38 cellular contexts compared by ENCODE assay signal in genomic region chr20:52840041-52840440, GRCh38.
"Had no signal": no experiment of that assay in that cellular context is flagged by ENCODE, and none has a peak within 500 bp of the region (broad histone marks: within the 10 kb centered on the region; RNA-seq: fewer than 3 reads in every experiment).

No MANE protein-coding gene starts in this region.

- H3K9me3 ChIP-seq: ascending aorta had no signal

- H3K36me3 Mint-ChIP-seq: activated CD8-positive, alpha-beta memory T cell treated with anti-CD3 and anti-CD28 coated beads, Interleukin-2, amount 10 ng/mL, durations not matched to agents 7 days and 5 days; activated naive CD4-positive, alpha-beta T cell treated with anti-CD3 and anti-CD28 coated beads, Interleukin-2, amount 10 ng/mL, durations not matched to agents 7 days and 5 days; activated naive CD4-positive, alpha-beta T cell treated with anti-CD3 and anti-CD28 coated beads, Interleukin-2, amount 50 U/mL, for 24 hours; activated naive CD8-positive, alpha-beta T cell; activated naive CD8-positive, alpha-beta T cell treated with anti-CD3 and anti-CD28 coated beads, Interleukin-2, amount 10 ng/mL, durations not matched to agents 7 days and 5 days; brain; WTC11 had no signal

- H3K4me1 ChIP-seq: ascending aorta had no signal

- H3K4me1 Mint-ChIP-seq: activated CD4-positive, alpha-beta memory T cell treated with anti-CD3 and anti-CD28 coated beads, Interleukin-2, amount 10 ng/mL, durations not matched to agents 7 days and 5 days; activated CD4-positive, alpha-beta T cell treated with anti-CD3 and anti-CD28 coated beads for 36 hours; activated CD4-positive, alpha-beta T cell treated with anti-CD3 and anti-CD28 coated beads, Interleukin-2, amount 10 ng/mL, durations not matched to agents 7 days and 5 days; activated CD8-positive, alpha-beta memory T cell treated with anti-CD3 and anti-CD28 coated beads, Interleukin-2, amount 10 ng/mL, durations not matched to agents 7 days and 5 days; activated naive CD4-positive, alpha-beta T cell treated with anti-CD3 and anti-CD28 coated beads, Interleukin-2, amount 10 ng/mL, durations not matched to agents 7 days and 5 days; activated naive CD8-positive, alpha-beta T cell treated with anti-CD3 and anti-CD28 coated beads, Interleukin-2, amount 10 ng/mL, durations not matched to agents 7 days and 5 days; activated naive CD8-positive, alpha-beta T cell treated with anti-CD3 and anti-CD28 coated beads, Interleukin-2, amount 50 U/mL, for 24 hours; central memory CD8-positive, alpha-beta T cell had no signal

- H3K9me3 Mint-ChIP-seq: activated CD4-positive, alpha-beta memory T cell treated with anti-CD3 and anti-CD28 coated beads, Interleukin-2, amount 10 ng/mL, durations not matched to agents 7 days and 5 days; activated naive CD4-positive, alpha-beta T cell treated with anti-CD3 and anti-CD28 coated beads, Interleukin-2, amount 10 ng/mL, durations not matched to agents 7 days and 5 days; activated naive CD4-positive, alpha-beta T cell treated with anti-CD3 and anti-CD28 coated beads, Interleukin-2, amount 50 U/mL, for 24 hours; activated naive CD8-positive, alpha-beta T cell treated with anti-CD3 and anti-CD28 coated beads, Interleukin-2, amount 10 ng/mL, durations not matched to agents 7 days and 5 days; activated naive CD8-positive, alpha-beta T cell treated with anti-CD3 and anti-CD28 coated beads, Interleukin-2, amount 50 U/mL, for 24 hours; activated T-cell treated with anti-CD3 and anti-CD28 coated beads, Interleukin-2, amount 50 U/mL, for 24 hours; activated T-helper 2 cell treated with anti-CD3 and anti-CD28 coated beads, Interferon-gamma antibody, Interleukin-2, Interleukin-4, amounts not matched to agents 10 μg/mL and 5 μg/mL and 100 μg/mL, durations not matched to agents 14 hours and 24 hours and 36 hours; brain; central memory CD8-positive, alpha-beta T cell; T-helper 1 cell treated with Interleukin-12 subunit alpha and Interleukin-12 subunit beta and Interleukin-4 antibody, amounts not matched to agents 30 μg/mL and 1 μg/mL, for 36 hours; T-helper 2 cell treated with Interferon-gamma antibody and Interleukin-4, amounts not matched to agents 5 μg/mL and 100 μg/mL, for 36 hours had no signal

- H3K27ac ChIP-seq: ascending aorta, cardiac muscle cell, VCaP had no signal

- ATAC-seq: activated CD4-positive, alpha-beta T cell treated with anti-CD3 and anti-CD28 coated beads for 36 hours; activated CD4-positive, CD25-positive, alpha-beta regulatory T cell treated with anti-CD3 and anti-CD28 coated beads, Interleukin-2, amount 50 U/mL, for 24 hours; activated CD8-positive, alpha-beta memory T cell treated with anti-CD3 and anti-CD28 coated beads, Interleukin-2, amount 10 ng/mL, durations not matched to agents 7 days and 5 days; activated CD8-positive, alpha-beta T cell treated with anti-CD3 and anti-CD28 coated beads, Interleukin-2, amount 10 ng/mL, durations not matched to agents 7 days and 5 days; activated naive CD8-positive, alpha-beta T cell treated with anti-CD3 and anti-CD28 coated beads, Interleukin-2, amount 50 U/mL, for 24 hours; WTC11 had no signal

- H3K27me3 Mint-ChIP-seq: activated CD4-positive, alpha-beta memory T cell treated with anti-CD3 and anti-CD28 coated beads, Interleukin-2, amount 10 ng/mL, durations not matched to agents 7 days and 5 days; activated CD4-positive, alpha-beta T cell treated with anti-CD3 and anti-CD28 coated beads, Interleukin-2, amount 10 ng/mL, durations not matched to agents 7 days and 5 days; activated naive CD4-positive, alpha-beta T cell treated with anti-CD3 and anti-CD28 coated beads, Interleukin-2, amount 10 ng/mL, durations not matched to agents 7 days and 5 days; activated naive CD4-positive, alpha-beta T cell treated with anti-CD3 and anti-CD28 coated beads, Interleukin-2, amount 50 U/mL, for 24 hours; activated naive CD8-positive, alpha-beta T cell; brain had no signal

- H3K4me3 ChIP-seq: ascending aorta, cardiac muscle cell had no signal

- DNase-seq: activated CD4-positive, alpha-beta memory T cell treated with anti-CD3 and anti-CD28 coated beads, Interleukin-2, amount 10 ng/mL, durations not matched to agents 7 days and 5 days; activated CD4-positive, alpha-beta T cell treated with anti-CD3 and anti-CD28 coated beads for 1 hour; activated CD4-positive, alpha-beta T cell treated with anti-CD3 and anti-CD28 coated beads for 36 hours; activated CD4-positive, alpha-beta T cell treated with anti-CD3 and anti-CD28 coated beads for 48 hours; activated CD4-positive, alpha-beta T cell treated with anti-CD3 and anti-CD28 coated beads, Interleukin-2, amount 10 ng/mL, durations not matched to agents 7 days and 5 days; activated CD4-positive, alpha-beta T cell treated with anti-CD3 and anti-CD28 coated beads, Interleukin-2, amount 50 U/mL, for 48 hours; activated CD4-positive, CD25-positive, alpha-beta regulatory T cell; activated CD8-positive, alpha-beta memory T cell treated with anti-CD3 and anti-CD28 coated beads for 24 hours; activated CD8-positive, alpha-beta memory T cell treated with anti-CD3 and anti-CD28 coated beads, Interleukin-2, amount 10 ng/mL, durations not matched to agents 7 days and 5 days; activated CD8-positive, alpha-beta memory T cell treated with anti-CD3 and anti-CD28 coated beads, Interleukin-2, amount 50 U/mL, for 48 hours; activated CD8-positive, alpha-beta T cell treated with anti-CD3 and anti-CD28 coated beads, Interleukin-2, amount 10 ng/mL, durations not matched to agents 7 days and 5 days; activated effector memory CD4-positive, alpha-beta T cell treated with Interleukin-2 at 50 U/mL for 16 hours; activated gamma-delta T cell; activated naive CD4-positive, alpha-beta T cell treated with anti-CD3 and anti-CD28 coated beads, Interleukin-2, amount 10 ng/mL, durations not matched to agents 7 days and 5 days; activated naive CD4-positive, alpha-beta T cell treated with Interleukin-2 at 50 U/mL for 16 hours; activated naive CD8-positive, alpha-beta T cell treated with anti-CD3 and anti-CD28 coated beads, Interleukin-2, amount 10 ng/mL, durations not matched to agents 7 days and 5 days; activated naive CD8-positive, alpha-beta T cell treated with anti-CD3 and anti-CD28 coated beads, Interleukin-2, amount 50 U/mL, for 24 hours; activated T-cell treated with anti-CD3 and anti-CD28 coated beads, Interleukin-2, amount 50 U/mL, for 24 hours; activated T-cell treated with anti-CD3 and anti-CD28 coated beads, Interleukin-2, amount 50 U/mL, for 48 hours; amygdala; anterior cingulate cortex; caudate nucleus; cerebellar nuclear complex; T-helper 1 cell; T-helper 2 cell; T-helper 9 cell had no signal

- H3K27me3 ChIP-seq: ascending aorta, cardiac muscle cell had no signal

- H3K27ac Mint-ChIP-seq: activated CD4-positive, alpha-beta memory T cell treated with anti-CD3 and anti-CD28 coated beads, Interleukin-2, amount 10 ng/mL, durations not matched to agents 7 days and 5 days; activated CD4-positive, alpha-beta T cell treated with anti-CD3 and anti-CD28 coated beads for 36 hours; activated CD4-positive, alpha-beta T cell treated with anti-CD3 and anti-CD28 coated beads, Interleukin-2, amount 10 ng/mL, durations not matched to agents 7 days and 5 days; activated CD8-positive, alpha-beta memory T cell treated with anti-CD3 and anti-CD28 coated beads, Interleukin-2, amount 10 ng/mL, durations not matched to agents 7 days and 5 days; activated CD8-positive, alpha-beta T cell treated with anti-CD3 and anti-CD28 coated beads, Interleukin-2, amount 10 ng/mL, durations not matched to agents 7 days and 5 days; activated naive CD4-positive, alpha-beta T cell treated with anti-CD3 and anti-CD28 coated beads, Interleukin-2, amount 10 ng/mL, durations not matched to agents 7 days and 5 days; activated naive CD4-positive, alpha-beta T cell treated with anti-CD3 and anti-CD28 coated beads, Interleukin-2, amount 50 U/mL, for 24 hours; activated naive CD8-positive, alpha-beta T cell; activated naive CD8-positive, alpha-beta T cell treated with anti-CD3 and anti-CD28 coated beads, Interleukin-2, amount 10 ng/mL, durations not matched to agents 7 days and 5 days; activated naive CD8-positive, alpha-beta T cell treated with anti-CD3 and anti-CD28 coated beads, Interleukin-2, amount 50 U/mL, for 24 hours; activated T-cell treated with anti-CD3 and anti-CD28 coated beads, Interleukin-2, amount 50 U/mL, for 24 hours; activated T-helper 2 cell treated with anti-CD3 and anti-CD28 coated beads, Interferon-gamma antibody, Interleukin-2, Interleukin-4, amounts not matched to agents 10 μg/mL and 5 μg/mL and 100 μg/mL, durations not matched to agents 14 hours and 24 hours and 36 hours; T-helper 1 cell treated with Interleukin-12 subunit alpha and Interleukin-12 subunit beta and Interleukin-4 antibody, amounts not matched to agents 30 μg/mL and 1 μg/mL, for 36 hours; T-helper 2 cell treated with Interferon-gamma antibody and Interleukin-4, amounts not matched to agents 5 μg/mL and 100 μg/mL, for 36 hours; WTC11 had no signal

- H3K4me3 Mint-ChIP-seq: activated CD4-positive, alpha-beta memory T cell treated with anti-CD3 and anti-CD28 coated beads, Interleukin-2, amount 10 ng/mL, durations not matched to agents 7 days and 5 days; activated CD4-positive, alpha-beta T cell treated with anti-CD3 and anti-CD28 coated beads for 36 hours; activated CD4-positive, alpha-beta T cell treated with anti-CD3 and anti-CD28 coated beads, Interleukin-2, amount 10 ng/mL, durations not matched to agents 7 days and 5 days; activated CD8-positive, alpha-beta memory T cell treated with anti-CD3 and anti-CD28 coated beads, Interleukin-2, amount 10 ng/mL, durations not matched to agents 7 days and 5 days; activated CD8-positive, alpha-beta T cell treated with anti-CD3 and anti-CD28 coated beads, Interleukin-2, amount 10 ng/mL, durations not matched to agents 7 days and 5 days; activated naive CD4-positive, alpha-beta T cell treated with anti-CD3 and anti-CD28 coated beads, Interleukin-2, amount 10 ng/mL, durations not matched to agents 7 days and 5 days; activated naive CD4-positive, alpha-beta T cell treated with anti-CD3 and anti-CD28 coated beads, Interleukin-2, amount 50 U/mL, for 24 hours; activated naive CD8-positive, alpha-beta T cell; activated naive CD8-positive, alpha-beta T cell treated with anti-CD3 and anti-CD28 coated beads, Interleukin-2, amount 10 ng/mL, durations not matched to agents 7 days and 5 days; activated naive CD8-positive, alpha-beta T cell treated with anti-CD3 and anti-CD28 coated beads, Interleukin-2, amount 50 U/mL, for 24 hours; activated T-cell treated with anti-CD3 and anti-CD28 coated beads, Interleukin-2, amount 50 U/mL, for 24 hours; brain; central memory CD8-positive, alpha-beta T cell; T-helper 1 cell treated with Interleukin-12 subunit alpha and Interleukin-12 subunit beta and Interleukin-4 antibody, amounts not matched to agents 30 μg/mL and 1 μg/mL, for 36 hours; T-helper 2 cell treated with Interferon-gamma antibody and Interleukin-4, amounts not matched to agents 5 μg/mL and 100 μg/mL, for 36 hours; WTC11 had no signal

- H3K36me3 ChIP-seq: ascending aorta, cardiac muscle cell had no signal
